ENCODE assay signal across 1 cellular context in genomic region chr14:100668352-100668751, GRCh38.
TF ChIP-seq lines count a peak whose summit lies in the region.

No MANE protein-coding gene starts in this region.

TF ChIP-seq in HepG2, 621 proteins besides CTCF, POLR2A, EP300 and RAD21 (continued from another document and continues in another):
- TF ChIP-seq, protein P1, sequence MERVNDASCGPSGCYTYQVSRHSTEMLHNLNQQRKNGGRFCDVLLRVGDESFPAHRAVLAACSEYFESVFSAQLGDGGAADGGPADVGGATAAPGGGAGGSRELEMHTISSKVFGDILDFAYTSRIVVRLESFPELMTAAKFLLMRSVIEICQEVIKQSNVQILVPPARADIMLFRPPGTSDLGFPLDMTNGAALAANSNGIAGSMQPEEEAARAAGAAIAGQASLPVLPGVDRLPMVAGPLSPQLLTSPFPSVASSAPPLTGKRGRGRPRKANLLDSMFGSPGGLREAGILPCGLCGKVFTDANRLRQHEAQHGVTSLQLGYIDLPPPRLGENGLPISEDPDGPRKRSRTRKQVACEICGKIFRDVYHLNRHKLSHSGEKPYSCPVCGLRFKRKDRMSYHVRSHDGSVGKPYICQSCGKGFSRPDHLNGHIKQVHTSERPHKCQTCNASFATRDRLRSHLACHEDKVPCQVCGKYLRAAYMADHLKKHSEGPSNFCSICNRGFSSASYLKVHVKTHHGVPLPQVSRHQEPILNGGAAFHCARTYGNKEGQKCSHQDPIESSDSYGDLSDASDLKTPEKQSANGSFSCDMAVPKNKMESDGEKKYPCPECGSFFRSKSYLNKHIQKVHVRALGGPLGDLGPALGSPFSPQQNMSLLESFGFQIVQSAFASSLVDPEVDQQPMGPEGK (CRISPR knock-in tag; IDR thresholded peaks at IDR 0.05): peak; percentile 50; the same call in 1 of the 2 replicates
- TF ChIP-seq ZNF333 (CRISPR knock-in tag; IDR thresholded peaks at IDR 0.05; ENCODE audit: borderline replicate concordance) (no peak), ZNF629 (CRISPR knock-in tag; conservative IDR thresholded peaks at IDR 0.05) (peak; percentile 44), MYC (CRISPR knock-in tag; IDR thresholded peaks at IDR 0.05; ENCODE audit: borderline replicate concordance) (peak; percentile 79; the same call in 1 of the 2 replicates), ZNF891 (CRISPR knock-in tag; IDR thresholded peaks at IDR 0.05) (0 out of 2 replicates have a peak, but pooled peaks have one; percentile 26), FOSL2 (CRISPR knock-in tag; IDR thresholded peaks at IDR 0.05) (no peak), LCORL (IDR thresholded peaks at IDR 0.05) (no peak), LCORL (CRISPR knock-in tag; IDR thresholded peaks at IDR 0.05) (0 out of 2 replicates have a peak, but pooled peaks have one; percentile 34), KDM5B (CRISPR knock-in tag; IDR thresholded peaks at IDR 0.05; ENCODE audit: borderline replicate concordance) (no peak; the same call in 1 of the 2 replicates), ZBTB43 (CRISPR knock-in tag; conservative IDR thresholded peaks at IDR 0.05) (peak; percentile 82; the same call in 1 of the 2 replicates), ZNF253 (CRISPR knock-in tag; IDR thresholded peaks at IDR 0.05; ENCODE audit: borderline replicate concordance) (no peak), ZNF280B (CRISPR knock-in tag; IDR thresholded peaks at IDR 0.05; ENCODE audit: borderline replicate concordance) (no peak), HOXA3 (CRISPR knock-in tag; IDR thresholded peaks at IDR 0.05) (peak; percentile 55; the same call in 1 of the 2 replicates), ATF7 (IDR thresholded peaks at IDR 0.05) (no peak), ATF7 (CRISPR knock-in tag; IDR thresholded peaks at IDR 0.05) (peak; percentile 37; the same call in 1 of the 2 replicates), HBP1 (CRISPR knock-in tag; IDR thresholded peaks at IDR 0.05; ENCODE audit: low read depth) (peak; percentile 67; the same call in 1 of the 2 replicates), MTA1 (CRISPR knock-in tag; IDR thresholded peaks at IDR 0.05; ENCODE audit: borderline replicate concordance) (peak; percentile 35; the same call in 1 of the 2 replicates), SALL1 (CRISPR knock-in tag; IDR thresholded peaks at IDR 0.05) (peak; percentile 45; the same call in 1 of the 2 replicates), RARA (CRISPR knock-in tag; IDR thresholded peaks at IDR 0.05) (0 out of 2 replicates have a peak, but pooled peaks have one; percentile 23), SAP130 (CRISPR knock-in tag; IDR thresholded peaks at IDR 0.05; ENCODE audit: low read depth) (peak; percentile 40), SP1 (IDR thresholded peaks at IDR 0.05) (no peak), SP1 (CRISPR knock-in tag; IDR thresholded peaks at IDR 0.05) (no peak), FOXK1 (CRISPR knock-in tag; IDR thresholded peaks at IDR 0.05; ENCODE audit: borderline replicate concordance, low read depth) (no peak), FOXA3 (CRISPR knock-in tag; IDR thresholded peaks at IDR 0.05) (peak; percentile 50), HNF4A (CRISPR knock-in tag; IDR thresholded peaks at IDR 0.05) (peak; percentile 85), ZNF207 (IDR thresholded peaks at IDR 0.05; ENCODE audit: borderline replicate concordance) (no peak), ERF (CRISPR knock-in tag; IDR thresholded peaks at IDR 0.05) (0 out of 2 replicates have a peak, but pooled peaks have one; percentile 38), ZNF746 (CRISPR knock-in tag; IDR thresholded peaks at IDR 0.05) (0 out of 2 replicates have a peak, but pooled peaks have one; percentile 30), FOXA1 (IDR thresholded peaks at IDR 0.05) (no peak), FOXA1 (CRISPR knock-in tag; IDR thresholded peaks at IDR 0.05) (peak; percentile 67), STAG1 (CRISPR knock-in tag; IDR thresholded peaks at IDR 0.05) (peak; percentile 9; the same call in 1 of the 2 replicates), ZNF292 (CRISPR knock-in tag; IDR thresholded peaks at IDR 0.05; ENCODE audit: borderline replicate concordance, low read depth) (peak; percentile 29; the same call in 1 of the 2 replicates), UBTF (CRISPR knock-in tag; IDR thresholded peaks at IDR 0.05) (0 out of 2 replicates have a peak, but pooled peaks have one; percentile 33)
- TF ChIP-seq, protein P2, sequence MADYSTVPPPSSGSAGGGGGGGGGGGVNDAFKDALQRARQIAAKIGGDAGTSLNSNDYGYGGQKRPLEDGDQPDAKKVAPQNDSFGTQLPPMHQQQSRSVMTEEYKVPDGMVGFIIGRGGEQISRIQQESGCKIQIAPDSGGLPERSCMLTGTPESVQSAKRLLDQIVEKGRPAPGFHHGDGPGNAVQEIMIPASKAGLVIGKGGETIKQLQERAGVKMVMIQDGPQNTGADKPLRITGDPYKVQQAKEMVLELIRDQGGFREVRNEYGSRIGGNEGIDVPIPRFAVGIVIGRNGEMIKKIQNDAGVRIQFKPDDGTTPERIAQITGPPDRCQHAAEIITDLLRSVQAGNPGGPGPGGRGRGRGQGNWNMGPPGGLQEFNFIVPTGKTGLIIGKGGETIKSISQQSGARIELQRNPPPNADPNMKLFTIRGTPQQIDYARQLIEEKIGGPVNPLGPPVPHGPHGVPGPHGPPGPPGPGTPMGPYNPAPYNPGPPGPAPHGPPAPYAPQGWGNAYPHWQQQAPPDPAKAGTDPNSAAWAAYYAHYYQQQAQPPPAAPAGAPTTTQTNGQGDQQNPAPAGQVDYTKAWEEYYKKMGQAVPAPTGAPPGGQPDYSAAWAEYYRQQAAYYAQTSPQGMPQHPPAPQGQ (CRISPR knock-in tag; IDR thresholded peaks at IDR 0.05; ENCODE audit: borderline replicate concordance): 0 out of 2 replicates have a peak, but pooled peaks have one; percentile 71
- TF ChIP-seq, protein P3, sequence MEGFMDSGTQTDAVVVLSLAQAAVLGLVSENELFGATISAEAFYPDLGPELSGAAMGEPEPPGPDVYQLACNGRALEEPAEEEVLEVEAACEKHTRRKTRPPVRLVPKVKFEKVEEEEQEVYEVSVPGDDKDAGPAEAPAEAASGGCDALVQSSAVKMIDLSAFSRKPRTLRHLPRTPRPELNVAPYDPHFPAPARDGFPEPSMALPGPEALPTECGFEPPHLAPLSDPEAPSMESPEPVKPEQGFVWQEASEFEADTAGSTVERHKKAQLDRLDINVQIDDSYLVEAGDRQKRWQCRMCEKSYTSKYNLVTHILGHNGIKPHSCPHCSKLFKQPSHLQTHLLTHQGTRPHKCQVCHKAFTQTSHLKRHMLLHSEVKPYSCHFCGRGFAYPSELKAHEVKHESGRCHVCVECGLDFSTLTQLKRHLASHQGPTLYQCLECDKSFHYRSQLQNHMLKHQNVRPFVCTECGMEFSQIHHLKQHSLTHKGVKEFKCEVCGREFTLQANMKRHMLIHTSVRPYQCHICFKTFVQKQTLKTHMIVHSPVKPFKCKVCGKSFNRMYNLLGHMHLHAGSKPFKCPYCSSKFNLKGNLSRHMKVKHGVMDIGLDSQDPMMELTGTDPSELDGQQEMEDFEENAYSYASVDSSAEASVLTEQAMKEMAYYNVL (CRISPR knock-in tag; IDR thresholded peaks at IDR 0.05; ENCODE audit: borderline replicate concordance): no peak
- TF ChIP-seq, protein P4, sequence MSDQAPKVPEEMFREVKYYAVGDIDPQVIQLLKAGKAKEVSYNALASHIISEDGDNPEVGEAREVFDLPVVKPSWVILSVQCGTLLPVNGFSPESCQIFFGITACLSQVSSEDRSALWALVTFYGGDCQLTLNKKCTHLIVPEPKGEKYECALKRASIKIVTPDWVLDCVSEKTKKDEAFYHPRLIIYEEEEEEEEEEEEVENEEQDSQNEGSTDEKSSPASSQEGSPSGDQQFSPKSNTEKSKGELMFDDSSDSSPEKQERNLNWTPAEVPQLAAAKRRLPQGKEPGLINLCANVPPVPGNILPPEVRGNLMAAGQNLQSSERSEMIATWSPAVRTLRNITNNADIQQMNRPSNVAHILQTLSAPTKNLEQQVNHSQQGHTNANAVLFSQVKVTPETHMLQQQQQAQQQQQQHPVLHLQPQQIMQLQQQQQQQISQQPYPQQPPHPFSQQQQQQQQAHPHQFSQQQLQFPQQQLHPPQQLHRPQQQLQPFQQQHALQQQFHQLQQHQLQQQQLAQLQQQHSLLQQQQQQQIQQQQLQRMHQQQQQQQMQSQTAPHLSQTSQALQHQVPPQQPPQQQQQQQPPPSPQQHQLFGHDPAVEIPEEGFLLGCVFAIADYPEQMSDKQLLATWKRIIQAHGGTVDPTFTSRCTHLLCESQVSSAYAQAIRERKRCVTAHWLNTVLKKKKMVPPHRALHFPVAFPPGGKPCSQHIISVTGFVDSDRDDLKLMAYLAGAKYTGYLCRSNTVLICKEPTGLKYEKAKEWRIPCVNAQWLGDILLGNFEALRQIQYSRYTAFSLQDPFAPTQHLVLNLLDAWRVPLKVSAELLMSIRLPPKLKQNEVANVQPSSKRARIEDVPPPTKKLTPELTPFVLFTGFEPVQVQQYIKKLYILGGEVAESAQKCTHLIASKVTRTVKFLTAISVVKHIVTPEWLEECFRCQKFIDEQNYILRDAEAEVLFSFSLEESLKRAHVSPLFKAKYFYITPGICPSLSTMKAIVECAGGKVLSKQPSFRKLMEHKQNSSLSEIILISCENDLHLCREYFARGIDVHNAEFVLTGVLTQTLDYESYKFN (CRISPR knock-in tag; conservative IDR thresholded peaks at IDR 0.05): peak; percentile 54
- TF ChIP-seq, protein P5, sequence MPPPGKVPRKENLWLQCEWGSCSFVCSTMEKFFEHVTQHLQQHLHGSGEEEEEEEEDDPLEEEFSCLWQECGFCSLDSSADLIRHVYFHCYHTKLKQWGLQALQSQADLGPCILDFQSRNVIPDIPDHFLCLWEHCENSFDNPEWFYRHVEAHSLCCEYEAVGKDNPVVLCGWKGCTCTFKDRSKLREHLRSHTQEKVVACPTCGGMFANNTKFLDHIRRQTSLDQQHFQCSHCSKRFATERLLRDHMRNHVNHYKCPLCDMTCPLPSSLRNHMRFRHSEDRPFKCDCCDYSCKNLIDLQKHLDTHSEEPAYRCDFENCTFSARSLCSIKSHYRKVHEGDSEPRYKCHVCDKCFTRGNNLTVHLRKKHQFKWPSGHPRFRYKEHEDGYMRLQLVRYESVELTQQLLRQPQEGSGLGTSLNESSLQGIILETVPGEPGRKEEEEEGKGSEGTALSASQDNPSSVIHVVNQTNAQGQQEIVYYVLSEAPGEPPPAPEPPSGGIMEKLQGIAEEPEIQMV (CRISPR knock-in tag; IDR thresholded peaks at IDR 0.05; ENCODE audit: low read depth): 0 out of 2 replicates have a peak, but pooled peaks have one; percentile 24
- TF ChIP-seq, protein P6, sequence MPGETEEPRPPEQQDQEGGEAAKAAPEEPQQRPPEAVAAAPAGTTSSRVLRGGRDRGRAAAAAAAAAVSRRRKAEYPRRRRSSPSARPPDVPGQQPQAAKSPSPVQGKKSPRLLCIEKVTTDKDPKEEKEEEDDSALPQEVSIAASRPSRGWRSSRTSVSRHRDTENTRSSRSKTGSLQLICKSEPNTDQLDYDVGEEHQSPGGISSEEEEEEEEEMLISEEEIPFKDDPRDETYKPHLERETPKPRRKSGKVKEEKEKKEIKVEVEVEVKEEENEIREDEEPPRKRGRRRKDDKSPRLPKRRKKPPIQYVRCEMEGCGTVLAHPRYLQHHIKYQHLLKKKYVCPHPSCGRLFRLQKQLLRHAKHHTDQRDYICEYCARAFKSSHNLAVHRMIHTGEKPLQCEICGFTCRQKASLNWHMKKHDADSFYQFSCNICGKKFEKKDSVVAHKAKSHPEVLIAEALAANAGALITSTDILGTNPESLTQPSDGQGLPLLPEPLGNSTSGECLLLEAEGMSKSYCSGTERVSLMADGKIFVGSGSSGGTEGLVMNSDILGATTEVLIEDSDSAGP (CRISPR knock-in tag; IDR thresholded peaks at IDR 0.05; ENCODE audit: borderline replicate concordance): peak; percentile 25; the same call in 1 of the 2 replicates
